11 cellular contexts compared by ENCODE assay signal in the genomic region with DNA sequence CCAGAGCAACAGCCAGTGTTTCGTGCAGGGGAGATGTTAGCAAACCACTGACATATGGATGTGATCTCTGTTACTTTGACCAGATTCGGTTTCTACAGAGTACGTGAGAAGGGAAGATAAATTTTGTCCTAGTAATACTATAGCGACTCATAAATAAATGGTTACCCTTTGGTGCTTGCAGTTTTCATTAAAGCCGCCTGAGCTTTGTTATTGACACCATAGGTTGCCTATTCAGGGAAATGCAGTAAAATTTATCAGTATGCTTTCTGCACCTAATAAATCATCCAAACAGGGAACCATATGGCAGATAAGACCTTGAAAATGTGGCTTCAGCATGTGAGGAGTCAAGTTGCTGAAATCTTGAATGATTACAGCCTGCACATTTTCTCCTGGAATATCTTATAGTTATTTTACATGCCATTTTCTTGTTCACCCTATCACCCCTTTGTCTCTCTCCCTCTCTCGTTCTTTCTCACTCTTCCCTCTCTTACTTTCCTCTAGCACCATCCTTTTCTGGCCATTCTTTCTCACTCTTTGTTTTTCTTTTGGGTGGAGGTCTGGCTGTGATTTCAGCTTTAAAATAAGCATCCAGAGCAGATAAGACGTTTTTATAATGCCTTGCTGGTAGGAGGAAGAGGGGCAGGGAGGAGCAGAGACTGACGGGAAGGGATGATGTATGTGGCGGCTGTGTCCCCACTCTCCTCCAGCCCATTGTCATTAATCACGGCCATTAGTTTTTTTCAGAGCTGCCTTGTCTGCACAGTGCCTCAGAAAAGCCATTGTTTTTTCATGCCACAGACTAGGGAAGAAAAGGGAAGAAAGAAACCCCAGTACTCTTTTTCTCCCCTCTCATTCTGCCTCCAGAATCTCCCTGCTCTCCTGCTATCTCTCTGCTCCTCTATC.
DNase-seq lines count a peak whose midpoint lies in the region; ATAC-seq and TF ChIP-seq lines count a peak whose summit lies in the region.
"Had no signal": no experiment of that assay in that cellular context is flagged by ENCODE, and none has a peak within 500 bp of the region (broad histone marks: within the 10 kb centered on the region; RNA-seq: fewer than 3 reads in every experiment).

No MANE protein-coding gene starts in this region.

- H3K9me3 ChIP-seq in mammary epithelial cell (replicated peaks; ENCODE audit: insufficient read depth, low read length): no peaks in the 10 kb centered on the region

- in situ Hi-C loops in mammary epithelial cell (cut with MboI; ENCODE audit: low sequenced_read_pairs in 2 of 2): no loop called here

- CTCF ChIA-PET in mammary epithelial cell (lab: Charles Lee; ENCODE audit: low non-redundant PET): no interaction called here

- H3K79me2 ChIP-seq in mammary epithelial cell (ENCODE audit: insufficient read depth, low read length): no peaks in the 10 kb centered on the region

- no peaks in the 10 kb centered on the region for H3K27me3 Mint-ChIP-seq in dendritic cell treated with granulocyte-macrophage colony-stimulating factor and Interleukin-4, amounts not matched to agents 40 ng/mL and 50 ng/mL, for 4 days
- peaks cover 50% of the 10 kb centered on the region for H3K27me3 Mint-ChIP-seq in type B pancreatic cell

- H3K27me3 ChIP-seq in mammary epithelial cell (ENCODE audit: insufficient read depth, low read length): no peaks in the 10 kb centered on the region

- intact Hi-C loops in dendritic cell treated with granulocyte-macrophage colony-stimulating factor and Interleukin-4, amounts not matched to agents 40 ng/mL and 50 ng/mL, for 4 days (cut with micrococcal nuclease): loop anchor here (5.0 kb wide), 1 partner anchor 182 kb away; a partner anchor contains a TSS
- intact Hi-C loops in mammary epithelial cell (cut with micrococcal nuclease): no loop called here

- no TSS peak for BruUV-seq in mammary epithelial cell (replicated peaks; lab: Mats Ljungman, UMichigan)

- H3K4me2 ChIP-seq in mammary epithelial cell (ENCODE audit: insufficient read depth, low read depth, low read length): no peak overlapping the region

- H4K20me1 ChIP-seq in mammary epithelial cell (ENCODE audit: insufficient read depth, low read length): no peaks in the 10 kb centered on the region

- no peak overlapping the region for H2AFZ ChIP-seq in mammary epithelial cell (ENCODE audit: low read depth, low read length)

- H3K4me1 Mint-ChIP-seq in dendritic cell treated with granulocyte-macrophage colony-stimulating factor and Interleukin-4, amounts not matched to agents 40 ng/mL and 50 ng/mL, for 4 days (ENCODE audit: low read depth): peaks cover 76% of the 10 kb centered on the region
- H3K4me1 Mint-ChIP-seq in type B pancreatic cell (ENCODE audit: unreplicated experiment): peaks cover 47% of the 10 kb centered on the region

- H3K4me1 ChIP-seq in mammary epithelial cell (ENCODE audit: insufficient read depth, low read length): no peaks in the 10 kb centered on the region

- H3K9ac ChIP-seq in mammary epithelial cell (ENCODE audit: insufficient read depth, low read length): no peak overlapping the region

- H3K36me3 Mint-ChIP-seq in dendritic cell treated with granulocyte-macrophage colony-stimulating factor and Interleukin-4, amounts not matched to agents 40 ng/mL and 50 ng/mL, for 4 days (ENCODE audit: low read depth): no peaks in the 10 kb centered on the region
- H3K36me3 Mint-ChIP-seq in type B pancreatic cell: peaks cover 7% of the 10 kb centered on the region

- WGBS in mammary epithelial cell (ENCODE audit: low coverage, missing lambda C conversion rate): 73% methylated on average over 10 of the region's 10 CpGs

- no peaks in the 10 kb centered on the region for H3K9me3 Mint-ChIP-seq in dendritic cell treated with granulocyte-macrophage colony-stimulating factor and Interleukin-4, amounts not matched to agents 40 ng/mL and 50 ng/mL, for 4 days
- no peaks in the 10 kb centered on the region for H3K9me3 Mint-ChIP-seq in type B pancreatic cell

- peak overlapping the region; percentile 9 for H3K4me3 Mint-ChIP-seq in dendritic cell treated with granulocyte-macrophage colony-stimulating factor and Interleukin-4, amounts not matched to agents 40 ng/mL and 50 ng/mL, for 4 days
- peak overlapping the region; percentile 53 for H3K4me3 Mint-ChIP-seq in type B pancreatic cell

- H3K27ac ChIP-seq in mammary epithelial cell (ENCODE audit: insufficient read depth, low read depth, low read length): no peak overlapping the region

- no peaks in the 10 kb centered on the region for H3K36me3 ChIP-seq in mammary epithelial cell (ENCODE audit: insufficient read depth, low read length)

- ATAC-seq in HG03432 (IDR thresholded peaks at IDR 0.05; ENCODE audit: unreplicated experiment): peak; percentile 35

- peak overlapping the region; percentile 86 for H3K27ac Mint-ChIP-seq in dendritic cell treated with granulocyte-macrophage colony-stimulating factor and Interleukin-4, amounts not matched to agents 40 ng/mL and 50 ng/mL, for 4 days
- peak overlapping the region; percentile 36 for H3K27ac Mint-ChIP-seq in type B pancreatic cell

- TF ChIP-seq CTCF in type B pancreatic cell (conservative IDR thresholded peaks at IDR 0.05) (no peak), mammary epithelial cell (conservative IDR thresholded peaks at IDR 0.05 in 1 of 2, IDR thresholded peaks at IDR 0.05 in 1 of 2; ENCODE audit: extremely low read depth in 1 of 2, insufficient read depth in 1 of 2, low read depth in 1 of 2, low read length in 2 of 2) (no peak)

- no peak overlapping the region for H3K4me3 ChIP-seq in mammary epithelial cell (replicated peaks in 1 of 3; ENCODE audit: insufficient read depth in 1 of 3, low read depth in 2 of 3, low read length in 3 of 3)

- dilution Hi-C loops in mammary epithelial cell (cut with HindIII; ENCODE audit: low sequenced_read_pairs): no loop called here

- peak; percentile 3 for DNase-seq in NCI-H82 (lab: John Stamatoyannopoulos, UW)
- DNase-seq in NCI-H82 treated with DMSO at 0.1 percent for 48 hours (lab: John Stamatoyannopoulos, UW; ENCODE audit: unreplicated experiment): no peak
- no peak for DNase-seq in type B pancreatic cell (ENCODE audit: extremely low spot score, unreplicated experiment)
- DNase-seq in NCI-H2107 treated with DMSO at 0.1 percent for 48 hours (lab: John Stamatoyannopoulos, UW; ENCODE audit: unreplicated experiment): no peak
- no peak for DNase-seq in mucosa of gallbladder (ENCODE audit: low spot score)
- DNase-seq in mammary epithelial cell: no peak
- DNase-seq: activated T-cell treated with anti-CD3 and anti-CD28 coated beads, Interleukin-2, amount 50 U/mL, for 48 hours; stimulated activated CD4-positive, alpha-beta T cell treated with anti-CD3 and anti-CD28 coated beads, Interleukin-4, amount 100 ng/mL, for 1 hour; trophoblast cell had no signal
